Comparison of ENCODE assay signal across 8 cellular contexts in the genomic region with DNA sequence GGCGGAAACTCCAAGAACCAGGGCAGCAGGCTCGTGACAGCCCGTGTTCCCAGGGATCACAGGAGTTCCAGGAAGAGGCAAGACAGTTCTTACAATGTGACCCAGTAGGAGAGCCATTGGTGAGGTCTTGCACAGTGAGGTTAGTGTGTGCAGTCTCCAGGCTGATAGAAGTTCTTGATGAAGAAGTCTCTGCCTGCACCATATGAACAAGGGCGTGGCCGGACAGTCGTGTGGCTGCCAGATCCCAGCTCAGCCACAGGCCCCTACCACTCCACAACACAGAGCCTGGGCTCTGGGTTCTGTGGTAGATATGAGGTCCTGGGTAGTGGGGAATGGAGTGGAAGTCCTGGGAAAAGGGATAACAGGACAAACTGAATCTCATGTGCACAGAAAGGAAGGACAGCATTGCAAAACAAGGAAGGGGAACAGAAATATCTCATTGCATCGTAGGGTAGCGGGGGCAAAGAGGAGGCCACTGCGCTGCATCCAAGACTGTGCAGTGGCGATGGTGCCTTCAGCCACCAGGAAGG.
DNase-seq lines count a peak whose midpoint lies in the region; ATAC-seq, FAIRE-seq and TF ChIP-seq lines count a peak whose summit lies in the region.

No MANE protein-coding gene starts in this region.

- peaks cover 4% of the 10 kb centered on the region for H3K36me3 Mint-ChIP-seq in stimulated activated naive CD8-positive, alpha-beta T cell treated with anti-CD3 and anti-CD28 coated beads, Interleukin-15, Interleukin-2, amounts not matched to agents 100 ng/mL and 50 ng/mL, for 24 hours (ENCODE audit: low read depth)

- FAIRE-seq in HepG2 (lab: Jason Lieb, UNC) = no peak

- CTCF ChIA-PET in HepG2 (lab: Yijun Ruan, JAX; ENCODE audit: low intra/inter-chr PET ratio, low total read pairs) = interaction anchor here (1.5 to 2.4 kb wide), 3 partner anchors 110 to 266 kb away, joined by 3 to 13 read pairs (median 5); no protein-coding TSS in a partner anchor

- BruUV-seq in HepG2 (replicated peaks; lab: Mats Ljungman, UMichigan) = TSS peak; percentile 68

- H4K20me1 ChIP-seq in HepG2 (ENCODE audit: insufficient read depth, low read length) = no peaks in the 10 kb centered on the region

- no peak for TF ChIP-seq CTCF in HepG2 (CRISPR knock-in tag; IDR thresholded peaks at IDR 0.05)

- H3K9ac ChIP-seq in HepG2 (ENCODE audit: insufficient read depth, low read depth, low read length) = peak overlapping the region; percentile 77

- H3K4me2 ChIP-seq in HepG2 (ENCODE audit: low read depth, low read length) = peak overlapping the region; percentile 91

- WGBS in HepG2 (ENCODE audit: low lambda C conversion rate) = 10% methylated on average over 9 of the region's 10 CpGs

- DNase-seq in ELR (ENCODE audit: low read depth) (peak; percentile 44), HepG2 (ENCODE audit: low spot score) (peak; percentile 23)

- no peaks in the 10 kb centered on the region for H3K9me3 Mint-ChIP-seq in stimulated activated naive CD8-positive, alpha-beta T cell treated with anti-CD3 and anti-CD28 coated beads, Interleukin-15, Interleukin-2, amounts not matched to agents 100 ng/mL and 50 ng/mL, for 24 hours

- POLR2A ChIA-PET in HepG2 (lab: Yijun Ruan, JAX) = no interaction called here

- H3K4me3 ChIP-seq in HepG2 (replicated peaks in 1 of 3; ENCODE audit: insufficient read depth in 1 of 3, low read depth in 2 of 3, low read length in 3 of 3) = peak overlapping the region; percentile 68 to 89 (median 82)

- no peaks in the 10 kb centered on the region for H3K36me3 ChIP-seq in HepG2 (replicated peaks in 1 of 2; ENCODE audit: control insufficient read depth in 1 of 2, insufficient read depth in 2 of 2, low read length in 2 of 2)

- peak overlapping the region; percentile 100 for H3K27ac Mint-ChIP-seq in stimulated activated naive CD8-positive, alpha-beta T cell treated with anti-CD3 and anti-CD28 coated beads, Interleukin-15, Interleukin-2, amounts not matched to agents 100 ng/mL and 50 ng/mL, for 24 hours

- peaks cover 0 to 2% of the 10 kb centered on the region in 2 experiments; a peak in 1 of 5 replicates for H3K27me3 ChIP-seq in HepG2 (ENCODE audit: control insufficient read depth in 1 of 2, insufficient read depth in 2 of 2, low read length in 2 of 2)

- no peaks in the 10 kb centered on the region for H3K79me2 ChIP-seq in HepG2 (ENCODE audit: insufficient read depth, low read length)

- peak overlapping the region; percentile 95 for H2AFZ ChIP-seq in HepG2 (ENCODE audit: low read length)

- peaks cover 39% of the 10 kb centered on the region for H3K4me1 Mint-ChIP-seq in stimulated activated naive CD8-positive, alpha-beta T cell treated with anti-CD3 and anti-CD28 coated beads, Interleukin-15, Interleukin-2, amounts not matched to agents 100 ng/mL and 50 ng/mL, for 24 hours (ENCODE audit: low read depth)

- H3K4me1 ChIP-seq in HepG2 (ENCODE audit: insufficient read depth, low read length) = peaks cover 23% of the 10 kb centered on the region

- TF ChIP-seq EP300 in HepG2 (IDR thresholded peaks at IDR 0.05; ENCODE audit: low read depth in 2 of 2, low read length in 2 of 2) = no peak
- TF ChIP-seq EP300 in HepG2 (CRISPR knock-in tag; IDR thresholded peaks at IDR 0.05; ENCODE audit: borderline replicate concordance) = no peak

- H3K27ac ChIP-seq in cingulate gyrus (ENCODE audit: low read depth, low read length) (peak overlapping the region; percentile 80), HepG2 (ENCODE audit: extremely low read length, insufficient read depth, low read length) (peak overlapping the region; percentile 81)

- TF ChIP-seq POLR2A in HepG2 (IDR thresholded peaks at IDR 0.05; ENCODE audit: insufficient read depth in 1 of 2, low read depth in 2 of 2, low read length in 2 of 2) = no peak

- no peak for TF ChIP-seq RAD21 in HepG2 (CRISPR knock-in tag; IDR thresholded peaks at IDR 0.05)

- peak; percentile 6 for ATAC-seq in HG02943 (IDR thresholded peaks at IDR 0.05; ENCODE audit: low read depth, unreplicated experiment)
- ATAC-seq in SK-N-SH treated with all-trans-retinoic acid at 6 μM for 48 hours = peak; percentile 34
- peak; percentile 52 for ATAC-seq in HepG2
- ATAC-seq in HG03097 (IDR thresholded peaks at IDR 0.05; ENCODE audit: low FRiP score, unreplicated experiment) = no peak
- no peak for ATAC-seq in GM18873 (IDR thresholded peaks at IDR 0.05; ENCODE audit: low FRiP score, unreplicated experiment)

- intact Hi-C loops in HepG2 (cut with micrococcal nuclease; ENCODE audit: unreplicated experiment) = loop anchor here (1.0 kb wide), 1 partner anchor 640 kb away; no protein-coding TSS in a partner anchor

- peaks cover under 1% of the 10 kb centered on the region for H3K27me3 Mint-ChIP-seq in stimulated activated naive CD8-positive, alpha-beta T cell treated with anti-CD3 and anti-CD28 coated beads, Interleukin-15, Interleukin-2, amounts not matched to agents 100 ng/mL and 50 ng/mL, for 24 hours

- H3K4me3 Mint-ChIP-seq in stimulated activated naive CD8-positive, alpha-beta T cell treated with anti-CD3 and anti-CD28 coated beads, Interleukin-15, Interleukin-2, amounts not matched to agents 100 ng/mL and 50 ng/mL, for 24 hours = peak overlapping the region; percentile 91

- H3K9me3 ChIP-seq in HepG2 (ENCODE audit: low read length) = peaks cover 8% of the 10 kb centered on the region; the same call in 1 of the 2 replicates

- in situ Hi-C loops in HepG2 (cut with HindIII; ENCODE audit: extremely low pct_ligation_motif_present, low pct_unique_long_range_greater_than_20kb) = loop anchor here (5.0 kb wide), 2 partner anchors 72 to 118 kb away; a partner anchor contains a TSS

TF ChIP-seq in SK-N-SH treated with all-trans-retinoic acid at 6 μM for 48 hours, 23 proteins besides CTCF, POLR2A, EP300 and RAD21 (continues in another document):
- TF ChIP-seq GLIS3 (CRISPR knock-in tag; IDR thresholded peaks at IDR 0.05) = no peak
- TF ChIP-seq ZFP3 (CRISPR knock-in tag; IDR thresholded peaks at IDR 0.05) = no peak
- no peak for TF ChIP-seq TCF4 (CRISPR knock-in tag; IDR thresholded peaks at IDR 0.05; ENCODE audit: borderline replicate concordance)
- no peak for TF ChIP-seq ARNTL (CRISPR knock-in tag; IDR thresholded peaks at IDR 0.05; ENCODE audit: borderline replicate concordance, low read depth)
- no peak for TF ChIP-seq ISL1 (CRISPR knock-in tag; IDR thresholded peaks at IDR 0.05)
- no peak for TF ChIP-seq ZNF70 (CRISPR knock-in tag; IDR thresholded peaks at IDR 0.05)
- TF ChIP-seq BACH2 (CRISPR knock-in tag; IDR thresholded peaks at IDR 0.05; ENCODE audit: borderline replicate concordance) = no peak
- no peak for TF ChIP-seq CSDC2 (CRISPR knock-in tag; IDR thresholded peaks at IDR 0.05)
- TF ChIP-seq TOX (CRISPR knock-in tag; IDR thresholded peaks at IDR 0.05; ENCODE audit: borderline replicate concordance) = no peak

TF ChIP-seq in HepG2, 621 proteins besides CTCF, POLR2A, EP300 and RAD21 (continues in another document):
- TF ChIP-seq ZNF629 (CRISPR knock-in tag; conservative IDR thresholded peaks at IDR 0.05) (no peak), NBN (conservative IDR thresholded peaks at IDR 0.05) (no peak), ZNF891 (CRISPR knock-in tag; IDR thresholded peaks at IDR 0.05) (peak; percentile 70; the same call in 1 of the 2 replicates), ZNF678 (CRISPR knock-in tag; IDR thresholded peaks at IDR 0.05) (no peak), ZNF30 (CRISPR knock-in tag; IDR thresholded peaks at IDR 0.05) (no peak), SPEN (CRISPR knock-in tag; IDR thresholded peaks at IDR 0.05; ENCODE audit: low read depth) (no peak), ZNF775 (CRISPR knock-in tag; IDR thresholded peaks at IDR 0.05; ENCODE audit: borderline replicate concordance) (no peak), ZBTB7B (CRISPR knock-in tag; IDR thresholded peaks at IDR 0.05) (no peak), ZNF841 (CRISPR knock-in tag; IDR thresholded peaks at IDR 0.05; ENCODE audit: borderline replicate concordance) (no peak), ZNF292 (CRISPR knock-in tag; IDR thresholded peaks at IDR 0.05; ENCODE audit: borderline replicate concordance, low read depth) (no peak), HOXD1 (CRISPR knock-in tag; IDR thresholded peaks at IDR 0.05) (no peak; the same call in 1 of the 2 replicates), MEIS1 (CRISPR knock-in tag; IDR thresholded peaks at IDR 0.05; ENCODE audit: borderline replicate concordance) (no peak; the same call in 1 of the 2 replicates), FOXP1 (IDR thresholded peaks at IDR 0.05) (no peak), FOXP1 (CRISPR knock-in tag; IDR thresholded peaks at IDR 0.05) (no peak)
- TF ChIP-seq, protein P1, sequence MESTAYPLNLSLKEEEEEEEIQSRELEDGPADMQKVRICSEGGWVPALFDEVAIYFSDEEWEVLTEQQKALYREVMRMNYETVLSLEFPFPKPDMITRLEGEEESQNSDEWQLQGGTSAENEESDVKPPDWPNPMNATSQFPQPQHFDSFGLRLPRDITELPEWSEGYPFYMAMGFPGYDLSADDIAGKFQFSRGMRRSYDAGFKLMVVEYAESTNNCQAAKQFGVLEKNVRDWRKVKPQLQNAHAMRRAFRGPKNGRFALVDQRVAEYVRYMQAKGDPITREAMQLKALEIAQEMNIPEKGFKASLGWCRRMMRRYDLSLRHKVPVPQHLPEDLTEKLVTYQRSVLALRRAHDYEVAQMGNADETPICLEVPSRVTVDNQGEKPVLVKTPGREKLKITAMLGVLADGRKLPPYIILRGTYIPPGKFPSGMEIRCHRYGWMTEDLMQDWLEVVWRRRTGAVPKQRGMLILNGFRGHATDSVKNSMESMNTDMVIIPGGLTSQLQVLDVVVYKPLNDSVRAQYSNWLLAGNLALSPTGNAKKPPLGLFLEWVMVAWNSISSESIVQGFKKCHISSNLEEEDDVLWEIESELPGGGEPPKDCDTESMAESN (CRISPR knock-in tag; conservative IDR thresholded peaks at IDR 0.05) = no peak; the same call in 1 of the 2 replicates
- TF ChIP-seq, protein P2, sequence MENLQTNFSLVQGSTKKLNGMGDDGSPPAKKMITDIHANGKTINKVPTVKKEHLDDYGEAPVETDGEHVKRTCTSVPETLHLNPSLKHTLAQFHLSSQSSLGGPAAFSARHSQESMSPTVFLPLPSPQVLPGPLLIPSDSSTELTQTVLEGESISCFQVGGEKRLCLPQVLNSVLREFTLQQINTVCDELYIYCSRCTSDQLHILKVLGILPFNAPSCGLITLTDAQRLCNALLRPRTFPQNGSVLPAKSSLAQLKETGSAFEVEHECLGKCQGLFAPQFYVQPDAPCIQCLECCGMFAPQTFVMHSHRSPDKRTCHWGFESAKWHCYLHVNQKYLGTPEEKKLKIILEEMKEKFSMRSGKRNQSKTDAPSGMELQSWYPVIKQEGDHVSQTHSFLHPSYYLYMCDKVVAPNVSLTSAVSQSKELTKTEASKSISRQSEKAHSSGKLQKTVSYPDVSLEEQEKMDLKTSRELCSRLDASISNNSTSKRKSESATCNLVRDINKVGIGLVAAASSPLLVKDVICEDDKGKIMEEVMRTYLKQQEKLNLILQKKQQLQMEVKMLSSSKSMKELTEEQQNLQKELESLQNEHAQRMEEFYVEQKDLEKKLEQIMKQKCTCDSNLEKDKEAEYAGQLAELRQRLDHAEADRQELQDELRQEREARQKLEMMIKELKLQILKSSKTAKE (CRISPR knock-in tag; IDR thresholded peaks at IDR 0.05; ENCODE audit: borderline replicate concordance) = no peak

Comparison
In these comparisons a context has a peak if more than half of its experiments do, and no peak if none do; other contexts are left out.
1. ATAC-seq: peak in HG02943 (single experiment), SK-N-SH treated with all-trans-retinoic acid at 6 μM for 48 hours (single experiment) and HepG2 (single experiment); none in HG03097 (single experiment) and GM18873 (single experiment).